In the genomic region with DNA sequence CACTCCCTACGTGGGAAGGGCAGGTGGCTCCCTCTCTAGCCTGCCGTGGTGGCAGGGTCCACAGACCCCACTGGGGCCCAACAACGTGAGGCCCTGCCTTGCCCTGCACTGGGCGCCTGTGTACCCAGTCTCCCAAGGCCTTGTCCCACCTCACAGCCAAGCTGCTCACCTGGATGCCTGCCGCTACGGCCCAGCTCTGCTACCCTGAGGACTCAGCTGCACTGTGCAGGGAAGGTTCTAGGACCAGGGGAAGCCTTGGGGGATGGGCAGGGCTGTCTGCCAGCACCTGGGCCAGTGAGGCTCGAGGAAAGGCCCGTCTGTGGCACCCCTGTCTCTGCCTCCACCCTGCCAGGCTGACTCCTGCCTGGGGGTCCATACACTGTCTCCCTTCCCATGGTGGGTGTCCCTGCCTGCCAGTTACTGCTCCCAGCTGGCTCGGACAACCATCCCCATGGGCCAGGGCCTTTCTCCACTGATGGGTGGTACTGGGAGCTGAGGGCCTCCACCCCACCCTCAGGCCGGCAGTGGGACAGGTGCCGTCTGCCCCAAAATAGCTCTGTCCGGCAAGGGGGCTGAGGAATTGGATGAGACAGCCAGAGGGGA, we compare ENCODE assay signal across 14 cellular contexts.
"Had no signal": no experiment of that assay in that cellular context is flagged by ENCODE, and none has a peak within 500 bp of the region (broad histone marks: within the 10 kb centered on the region; RNA-seq: fewer than 3 reads in every experiment).

No MANE protein-coding gene starts in this region.

- H3K4me3 Mint-ChIP-seq: activated CD4-positive, alpha-beta T cell treated with anti-CD3 and anti-CD28 coated beads, Interleukin-2, amount 10 ng/mL, durations not matched to agents 7 days and 5 days; activated naive CD4-positive, alpha-beta T cell treated with anti-CD3 and anti-CD28 coated beads for 36 hours; activated T-helper 17 cell treated with anti-CD3 and anti-CD28 coated beads, Interleukin-2, amount 50 U/mL, for 72 hours; nephron; stimulated activated naive B cell treated with anti-CD40 and anti-IgM and Interleukin-4, amounts not matched to agents 10 μg/mL and 1 μg/mL and 100 μg/mL, for 72 hours had no signal

- ATAC-seq: activated T-helper 17 cell treated with anti-CD3 and anti-CD28 coated beads, Interleukin-2, amount 50 U/mL, for 72 hours; gastroesophageal sphincter; left lung; stimulated activated naive B cell treated with anti-CD40 and anti-IgM and Interleukin-4, amounts not matched to agents 10 μg/mL and 1 μg/mL and 100 μg/mL, for 72 hours had no signal

- H3K27me3 ChIP-seq: dorsolateral prefrontal cortex, gastroesophageal sphincter, left lung, ovary, tibial nerve had no signal

- H3K9me3 ChIP-seq: gastroesophageal sphincter, left lung, ovary, tibial nerve had no signal

- DNase-seq: activated CD4-positive, alpha-beta T cell treated with anti-CD3 and anti-CD28 coated beads, Interleukin-2, amount 10 ng/mL, durations not matched to agents 7 days and 5 days; activated CD8-positive, alpha-beta memory T cell treated with anti-CD3 and anti-CD28 coated beads for 24 hours; activated naive CD4-positive, alpha-beta T cell treated with anti-CD3 and anti-CD28 coated beads for 36 hours; activated T-cell treated with anti-CD3 and anti-CD28 coated beads for 4 hours; erythroblast; stimulated activated CD4-positive, alpha-beta T cell treated with anti-CD3 and anti-CD28 coated beads, Interleukin-2, amount 100 ng/mL, for 48 hours; stimulated activated naive B cell treated with anti-CD40 and anti-IgM and Interleukin-4, amounts not matched to agents 10 μg/mL and 1 μg/mL and 100 μg/mL, for 72 hours had no signal

- H3K27me3 Mint-ChIP-seq: activated CD4-positive, alpha-beta T cell treated with anti-CD3 and anti-CD28 coated beads, Interleukin-2, amount 10 ng/mL, durations not matched to agents 7 days and 5 days; activated T-helper 17 cell treated with anti-CD3 and anti-CD28 coated beads, Interleukin-2, amount 50 U/mL, for 72 hours; stimulated activated naive B cell treated with anti-CD40 and anti-IgM and Interleukin-4, amounts not matched to agents 10 μg/mL and 1 μg/mL and 100 μg/mL, for 72 hours had no signal

- H3K27ac Mint-ChIP-seq: activated CD4-positive, alpha-beta T cell treated with anti-CD3 and anti-CD28 coated beads, Interleukin-2, amount 10 ng/mL, durations not matched to agents 7 days and 5 days; activated naive CD4-positive, alpha-beta T cell treated with anti-CD3 and anti-CD28 coated beads for 36 hours; activated T-helper 17 cell treated with anti-CD3 and anti-CD28 coated beads, Interleukin-2, amount 50 U/mL, for 72 hours; stimulated activated naive B cell treated with anti-CD40 and anti-IgM and Interleukin-4, amounts not matched to agents 10 μg/mL and 1 μg/mL and 100 μg/mL, for 72 hours had no signal

- H3K27ac ChIP-seq: left lung, ovary, tibial nerve had no signal

- H3K4me3 ChIP-seq: dorsolateral prefrontal cortex, gastroesophageal sphincter, left lung, ovary, tibial nerve had no signal

- H3K36me3 ChIP-seq: left lung, ovary had no signal
